12 cellular contexts compared by ENCODE assay signal in the genomic region with DNA sequence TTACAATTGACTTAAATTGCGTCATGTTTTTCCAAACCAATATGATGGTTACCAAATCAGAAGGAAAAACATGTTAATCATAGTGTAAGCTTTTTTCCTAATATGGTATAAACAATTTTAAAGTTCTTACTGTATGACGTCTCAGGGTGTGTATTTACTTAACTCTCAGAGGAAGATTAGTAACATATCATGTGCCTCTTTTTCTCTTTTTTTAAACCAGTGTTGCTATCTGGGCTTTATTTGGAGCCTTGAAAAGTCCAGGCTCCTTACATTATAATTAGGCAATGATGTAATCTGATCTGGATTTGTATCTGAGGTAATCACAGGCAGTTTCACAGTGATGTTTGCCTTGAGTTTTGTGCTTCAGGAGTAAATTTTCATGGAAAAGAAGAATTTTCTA. TPM values are rescaled to one million over a fixed set of nuclear protein-coding genes. Genes with fewer than 3 reads are reported as not detected.
A peak's percentile ranks its signal among the peaks of the same experiment; 100 is the strongest.
DNase-seq lines count a peak whose midpoint lies in the region; ATAC-seq, FAIRE-seq and TF ChIP-seq lines count a peak whose summit lies in the region.
"Had no signal": no experiment of that assay in that cellular context is flagged by ENCODE, and none has a peak within 500 bp of the region (broad histone marks: within the 10 kb centered on the region; RNA-seq: fewer than 3 reads in every experiment).

No MANE protein-coding gene starts in this region.

- H4K20me1 ChIP-seq in GM23248 (ENCODE audit: insufficient read depth): no peaks in the 10 kb centered on the region

- H3K4me1 Mint-ChIP-seq in glutamatergic neuron (ENCODE audit: low read depth, unreplicated experiment): no peaks in the 10 kb centered on the region
- H3K4me1 Mint-ChIP-seq: activated naive CD8-positive, alpha-beta T cell treated with anti-CD3 and anti-CD28 coated beads for 36 hours had no signal

- H3F3A ChIP-seq in GM23248 (ENCODE audit: insufficient read depth): peaks cover 6% of the 10 kb centered on the region

- TF ChIP-seq POLR2A in gastrocnemius medialis (IDR thresholded peaks at IDR 0.05): no peak

- no peak overlapping the region for H3K4me3 Mint-ChIP-seq in glutamatergic neuron (ENCODE audit: unreplicated experiment)
- H3K4me3 Mint-ChIP-seq: activated naive CD8-positive, alpha-beta T cell treated with anti-CD3 and anti-CD28 coated beads for 36 hours had no signal

- ATAC-seq in gastrocnemius medialis: peak; percentile 78 to 85
- ATAC-seq in HG02884 (IDR thresholded peaks at IDR 0.05; ENCODE audit: unreplicated experiment): no peak

- TF ChIP-seq CTCF in fibroblast of pulmonary artery (IDR thresholded peaks at IDR 0.05; ENCODE audit: low read length, missing control alignments) (no peak), gastrocnemius medialis (IDR thresholded peaks at IDR 0.05 in 4 of 5, conservative IDR thresholded peaks at IDR 0.05 in 1 of 5) (no peak), glutamatergic neuron (IDR thresholded peaks at IDR 0.05; ENCODE audit: partially characterized antibody, unreplicated experiment) (no peak)

- peaks cover 15% of the 10 kb centered on the region for H3K4me1 ChIP-seq in GM23248 (ENCODE audit: insufficient read depth)
- H3K4me1 ChIP-seq in gastrocnemius medialis: no peaks in the 10 kb centered on the region
- H3K4me1 ChIP-seq: suprapubic skin had no signal

- H2AFZ ChIP-seq in GM23248: 0 out of 2 replicates have a peak overlapping the region, but pooled peaks have one; percentile 30

- H3K36me3 Mint-ChIP-seq in glutamatergic neuron (ENCODE audit: unreplicated experiment): no peaks in the 10 kb centered on the region
- H3K36me3 Mint-ChIP-seq: activated naive CD8-positive, alpha-beta T cell treated with anti-CD3 and anti-CD28 coated beads for 36 hours had no signal

- intact Hi-C loops in gastrocnemius medialis (cut with DNase I; ENCODE audit: low total_unique reads): no loop called here

- H3K4me3 ChIP-seq in GM23248: no peak overlapping the region
- H3K4me3 ChIP-seq in fibroblast of pulmonary artery (replicated peaks; ENCODE audit: low read depth, low read length): no peak overlapping the region
- H3K4me3 ChIP-seq in gastrocnemius medialis: no peak overlapping the region
- H3K4me3 ChIP-seq: suprapubic skin had no signal

- peaks cover 2% of the 10 kb centered on the region for H3K9me3 Mint-ChIP-seq in glutamatergic neuron (ENCODE audit: unreplicated experiment)
- H3K9me3 Mint-ChIP-seq: activated naive CD8-positive, alpha-beta T cell treated with anti-CD3 and anti-CD28 coated beads for 36 hours had no signal

- no peaks in the 10 kb centered on the region for H3K9me2 ChIP-seq in GM23248 (ENCODE audit: insufficient read depth)

- H3K27me3 ChIP-seq in GM23248 (replicated peaks; ENCODE audit: insufficient read depth) (no peaks in the 10 kb centered on the region), gastrocnemius medialis (no peaks in the 10 kb centered on the region)
- H3K27me3 ChIP-seq: suprapubic skin had no signal

- H3K27me3 Mint-ChIP-seq in glutamatergic neuron (ENCODE audit: unreplicated experiment): no peaks in the 10 kb centered on the region

- H3K36me3 ChIP-seq in GM23248 (ENCODE audit: low read depth) (no peaks in the 10 kb centered on the region), gastrocnemius medialis (no peaks in the 10 kb centered on the region)
- H3K36me3 ChIP-seq: suprapubic skin had no signal

- 0 to 2% methylated on average over 2 of the region's 2 CpGs for WGBS in GM23248 (ENCODE audit: low coverage in 1 of 2, low lambda C conversion rate in 2 of 2, missing lambda C conversion rate in 2 of 2), 2 experiments

- H3K27ac Mint-ChIP-seq in glutamatergic neuron (ENCODE audit: unreplicated experiment): no peak overlapping the region
- H3K27ac Mint-ChIP-seq: activated naive CD8-positive, alpha-beta T cell treated with anti-CD3 and anti-CD28 coated beads for 36 hours had no signal

- DNase-seq in GM23248: peak; percentile 95
- DNase-seq in RCC 7860 (ENCODE audit: low spot score): peak; percentile 22
- peak; percentile 93 for DNase-seq in fibroblast of pulmonary artery (ENCODE audit: low read depth)
- DNase-seq in gastrocnemius medialis: no peak
- no peak for DNase-seq in glutamatergic neuron
- no peak for DNase-seq in cortex of kidney (lab: John Stamatoyannopoulos, UW)
- DNase-seq in mesenteric fat pad (ENCODE audit: low spot score): no peak
- DNase-seq: activated CD4-positive, alpha-beta T cell treated with anti-CD3 and anti-CD28 coated beads for 4 hours; activated naive CD8-positive, alpha-beta T cell treated with anti-CD3 and anti-CD28 coated beads for 36 hours; foreskin melanocyte had no signal

- in situ Hi-C loops in GM23248 (cut with MboI) (no loop called here), gastrocnemius medialis (cut with MboI; ENCODE audit: low sequenced_read_pairs in 4 of 4) (no loop called here)

- H3K9me3 ChIP-seq in GM23248 (ENCODE audit: low read depth) (no peaks in the 10 kb centered on the region), gastrocnemius medialis (no peaks in the 10 kb centered on the region)
- H3K9me3 ChIP-seq: suprapubic skin had no signal

- H3K27ac ChIP-seq in GM23248 (peak overlapping the region; percentile 76), gastrocnemius medialis (no peak overlapping the region)
- H3K27ac ChIP-seq: suprapubic skin had no signal

- no peak for FAIRE-seq in RCC 7860 (lab: Jason Lieb, UNC)

- no peaks in the 10 kb centered on the region for H3K79me2 ChIP-seq in GM23248 (ENCODE audit: insufficient read depth)

- peak overlapping the region; percentile 59 for H3K9ac ChIP-seq in GM23248

- peak overlapping the region; percentile 57 for H3K4me2 ChIP-seq in GM23248 (ENCODE audit: unreplicated experiment)

RNA-seq across cellular contexts. Expression of gene RAB23, which starts 20.4 kb away (rescaled TPM):
- 78.6 and 81.7 TPM in 2 replicates for total RNA-seq in GM23248 (2014; rRNA removed; shearing (Covaris generic))
- 46.9 and 49.1 TPM in 2 replicates for polyA plus RNA-seq in GM23248 (2016; fragmentation: Nextera tagmentation; extraction: Ambion mirVana)
- 10 to 100 TPM in 3 of 4 donors, 1 to 10 TPM in 1; 8.7 to 18.5 (median 11.6) TPM for total RNA-seq in gastrocnemius medialis
- 4.0 TPM for total RNA-seq in glutamatergic neuron (ENCODE audit: unreplicated experiment)
- total RNA-seq in mesenteric fat pad: 9.4 TPM

Comparison
In these comparisons a context has a peak if more than half of its experiments do, and no peak if none do; other contexts are left out.
1. DNase-seq: peak in GM23248 (single experiment), RCC 7860 (single experiment) and fibroblast of pulmonary artery (single experiment); none in gastrocnemius medialis (0 of 2), glutamatergic neuron (single experiment), cortex of kidney (single experiment) and mesenteric fat pad (single experiment).